16 cellular contexts compared by ENCODE assay signal in the genomic region with DNA sequence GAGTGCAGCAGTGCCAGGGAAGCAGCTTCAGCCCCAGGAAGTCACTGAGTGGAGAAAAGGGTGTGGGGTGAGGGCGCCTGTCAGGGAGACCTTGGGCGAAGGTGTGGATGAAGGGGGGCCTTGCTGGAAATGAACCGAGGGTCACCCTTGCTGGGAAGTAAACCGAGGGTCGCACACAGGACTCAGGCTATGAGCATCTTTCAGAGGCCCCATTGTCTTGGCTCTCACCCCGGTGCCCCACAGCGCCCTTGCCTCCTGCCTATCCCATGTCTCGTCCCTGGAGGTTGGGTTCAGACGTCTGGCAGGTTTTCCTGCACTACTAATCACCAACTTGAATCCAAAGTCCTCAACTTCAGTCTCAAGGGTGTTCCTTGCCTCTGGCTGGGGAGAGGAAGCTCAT.
DNase-seq lines count a peak whose midpoint lies in the region; ATAC-seq and TF ChIP-seq lines count a peak whose summit lies in the region.
"Had no signal": no experiment of that assay in that cellular context is flagged by ENCODE, and none has a peak within 500 bp of the region (broad histone marks: within the 10 kb centered on the region; RNA-seq: fewer than 3 reads in every experiment).

No MANE protein-coding gene starts in this region.

- POLR2A ChIA-PET in activated CD4-positive, alpha-beta memory T cell treated with anti-CD3 and anti-CD28 coated beads, Interleukin-2, amount 10 ng/mL, durations not matched to agents 7 days and 5 days (lab: Charles Lee): no interaction called here

- H3K27me3 Mint-ChIP-seq in GM23338 (ENCODE audit: insufficient read depth, low read depth, poor library complexity) (peaks cover 21% of the 10 kb centered on the region), osteocyte (ENCODE audit: unreplicated experiment) (peaks cover 62% of the 10 kb centered on the region)
- no peaks in the 10 kb centered on the region for H3K27me3 Mint-ChIP-seq in activated CD4-positive, alpha-beta memory T cell treated with anti-CD3 and anti-CD28 coated beads, Interleukin-2, amount 10 ng/mL, durations not matched to agents 7 days and 5 days

- H2AFZ ChIP-seq in GM23338: 0 out of 2 replicates have a peak overlapping the region, but pooled peaks have one; percentile 32
- H2AFZ ChIP-seq: PC-9 had no signal

- no peak overlapping the region for H3K27ac ChIP-seq in GM23338 (ENCODE audit: low read depth)
- H3K27ac ChIP-seq in coronary artery: no peak overlapping the region
- H3K27ac ChIP-seq: PC-9 had no signal

- ATAC-seq in GM23338 (no peak), GM19463 (IDR thresholded peaks at IDR 0.05; ENCODE audit: unreplicated experiment) (no peak)

- H3K4me3 Mint-ChIP-seq in GM23338: no peak overlapping the region
- H3K4me3 Mint-ChIP-seq in osteocyte (ENCODE audit: unreplicated experiment): no peak overlapping the region
- H3K4me3 Mint-ChIP-seq in activated CD4-positive, alpha-beta memory T cell treated with anti-CD3 and anti-CD28 coated beads, Interleukin-2, amount 10 ng/mL, durations not matched to agents 7 days and 5 days: no peak overlapping the region
- H3K4me3 Mint-ChIP-seq: CD4-positive, alpha-beta memory T cell had no signal

- no peaks in the 10 kb centered on the region for H3K27me3 ChIP-seq in GM23338 (ENCODE audit: insufficient read depth)
- H3K27me3 ChIP-seq: MG63 had no signal

- H4K20me1 ChIP-seq in GM23338 (replicated peaks; ENCODE audit: insufficient read depth): no peaks in the 10 kb centered on the region

- no peaks in the 10 kb centered on the region for H3K79me2 ChIP-seq in GM23338 (replicated peaks; ENCODE audit: insufficient read depth)

- DNase-seq in GM23338 (ENCODE audit: low spot score): no peak
- DNase-seq in NCI-H446 treated with DMSO at 0.1 percent for 48 hours (lab: John Stamatoyannopoulos, UW): peak; percentile 53
- peak; percentile 65 for DNase-seq in coronary artery (ENCODE audit: low spot score)
- DNase-seq in osteocyte (ENCODE audit: extremely low spot score, unreplicated experiment): peak; percentile 72
- no peak for DNase-seq in activated CD4-positive, alpha-beta memory T cell treated with anti-CD3 and anti-CD28 coated beads, Interleukin-2, amount 10 ng/mL, durations not matched to agents 7 days and 5 days
- no peak for DNase-seq in activated effector memory CD4-positive, alpha-beta T cell treated with anti-CD3 and anti-CD28 coated beads, Interleukin-2, amount 50 U/mL, for 16 hours
- DNase-seq: ACHN; CD4-positive, alpha-beta memory T cell; H7; KG1; MG63; NCI-H1105; NCI-H187; NCI-H69; PC-9 had no signal

- no peaks in the 10 kb centered on the region for H3F3A ChIP-seq in GM23338 (replicated peaks; ENCODE audit: low read depth)

- H3K36me3 ChIP-seq in GM23338 (ENCODE audit: insufficient read depth): no peaks in the 10 kb centered on the region
- H3K36me3 ChIP-seq: MG63 had no signal

- no peaks in the 10 kb centered on the region; the same call in 1 of the 2 replicates for H3K4me1 ChIP-seq in GM23338 (ENCODE audit: insufficient read depth)

- H3K9me3 Mint-ChIP-seq in GM23338: no peaks in the 10 kb centered on the region
- H3K9me3 Mint-ChIP-seq in osteocyte (ENCODE audit: unreplicated experiment): no peaks in the 10 kb centered on the region
- H3K9me3 Mint-ChIP-seq in activated CD4-positive, alpha-beta memory T cell treated with anti-CD3 and anti-CD28 coated beads, Interleukin-2, amount 10 ng/mL, durations not matched to agents 7 days and 5 days: no peaks in the 10 kb centered on the region
- H3K9me3 Mint-ChIP-seq: CD4-positive, alpha-beta memory T cell had no signal

- TF ChIP-seq CTCF in GM23338 (conservative IDR thresholded peaks at IDR 0.05; ENCODE audit: low read depth in 2 of 2) (no peak), coronary artery (IDR thresholded peaks at IDR 0.05) (no peak), osteocyte (IDR thresholded peaks at IDR 0.05) (no peak)

- H3K4me3 ChIP-seq in GM23338 (no peak overlapping the region), coronary artery (no peak overlapping the region)
- H3K4me3 ChIP-seq: MG63, PC-9 had no signal

- H3K9me2 ChIP-seq in GM23338 (ENCODE audit: insufficient read depth): no peaks in the 10 kb centered on the region

- no peak overlapping the region for H3K4me2 ChIP-seq in GM23338
- H3K4me2 ChIP-seq: PC-9 had no signal

- H3K4me1 Mint-ChIP-seq in GM23338 (peaks cover 20% of the 10 kb centered on the region), osteocyte (ENCODE audit: unreplicated experiment) (no peaks in the 10 kb centered on the region)
- no peaks in the 10 kb centered on the region for H3K4me1 Mint-ChIP-seq in activated CD4-positive, alpha-beta memory T cell treated with anti-CD3 and anti-CD28 coated beads, Interleukin-2, amount 10 ng/mL, durations not matched to agents 7 days and 5 days
- H3K4me1 Mint-ChIP-seq: CD4-positive, alpha-beta memory T cell had no signal

- H3K27ac Mint-ChIP-seq in GM23338 (no peak overlapping the region), osteocyte (ENCODE audit: unreplicated experiment) (no peak overlapping the region)
- H3K27ac Mint-ChIP-seq in activated CD4-positive, alpha-beta memory T cell treated with anti-CD3 and anti-CD28 coated beads, Interleukin-2, amount 10 ng/mL, durations not matched to agents 7 days and 5 days: no peak overlapping the region
- H3K27ac Mint-ChIP-seq: CD4-positive, alpha-beta memory T cell had no signal

- CTCF ChIA-PET in activated CD4-positive, alpha-beta memory T cell treated with anti-CD3 and anti-CD28 coated beads, Interleukin-2, amount 10 ng/mL, durations not matched to agents 7 days and 5 days (lab: Charles Lee): no interaction called here

- H3K36me3 Mint-ChIP-seq in GM23338 (ENCODE audit: low read depth) (no peaks in the 10 kb centered on the region), osteocyte (ENCODE audit: unreplicated experiment) (no peaks in the 10 kb centered on the region)
- no peaks in the 10 kb centered on the region for H3K36me3 Mint-ChIP-seq in activated CD4-positive, alpha-beta memory T cell treated with anti-CD3 and anti-CD28 coated beads, Interleukin-2, amount 10 ng/mL, durations not matched to agents 7 days and 5 days (ENCODE audit: low read depth)
- H3K36me3 Mint-ChIP-seq: CD4-positive, alpha-beta memory T cell had no signal

TF ChIP-seq in GM23338, 12 proteins besides CTCF, POLR2A, EP300 and RAD21:
- TF ChIP-seq CREB1 (CRISPR knock-in tag; IDR thresholded peaks at IDR 0.05; ENCODE audit: low read depth) (no peak), EZH2 (IDR thresholded peaks at IDR 0.05; ENCODE audit: low read depth, unreplicated experiment) (no peak), ZNF114 (CRISPR knock-in tag; IDR thresholded peaks at IDR 0.05) (no peak), JUNB (IDR thresholded peaks at IDR 0.05; ENCODE audit: unreplicated experiment) (no peak), ZNF331 (CRISPR knock-in tag; IDR thresholded peaks at IDR 0.05; ENCODE audit: low read depth) (no peak), POLR2AphosphoS5 (IDR thresholded peaks at IDR 0.05; ENCODE audit: low read depth) (no peak), STAT1 (IDR thresholded peaks at IDR 0.05; ENCODE audit: unreplicated experiment) (no peak), EZH2phosphoT487 (IDR thresholded peaks at IDR 0.05; ENCODE audit: unreplicated experiment) (no peak)
- TF ChIP-seq, protein P1, sequence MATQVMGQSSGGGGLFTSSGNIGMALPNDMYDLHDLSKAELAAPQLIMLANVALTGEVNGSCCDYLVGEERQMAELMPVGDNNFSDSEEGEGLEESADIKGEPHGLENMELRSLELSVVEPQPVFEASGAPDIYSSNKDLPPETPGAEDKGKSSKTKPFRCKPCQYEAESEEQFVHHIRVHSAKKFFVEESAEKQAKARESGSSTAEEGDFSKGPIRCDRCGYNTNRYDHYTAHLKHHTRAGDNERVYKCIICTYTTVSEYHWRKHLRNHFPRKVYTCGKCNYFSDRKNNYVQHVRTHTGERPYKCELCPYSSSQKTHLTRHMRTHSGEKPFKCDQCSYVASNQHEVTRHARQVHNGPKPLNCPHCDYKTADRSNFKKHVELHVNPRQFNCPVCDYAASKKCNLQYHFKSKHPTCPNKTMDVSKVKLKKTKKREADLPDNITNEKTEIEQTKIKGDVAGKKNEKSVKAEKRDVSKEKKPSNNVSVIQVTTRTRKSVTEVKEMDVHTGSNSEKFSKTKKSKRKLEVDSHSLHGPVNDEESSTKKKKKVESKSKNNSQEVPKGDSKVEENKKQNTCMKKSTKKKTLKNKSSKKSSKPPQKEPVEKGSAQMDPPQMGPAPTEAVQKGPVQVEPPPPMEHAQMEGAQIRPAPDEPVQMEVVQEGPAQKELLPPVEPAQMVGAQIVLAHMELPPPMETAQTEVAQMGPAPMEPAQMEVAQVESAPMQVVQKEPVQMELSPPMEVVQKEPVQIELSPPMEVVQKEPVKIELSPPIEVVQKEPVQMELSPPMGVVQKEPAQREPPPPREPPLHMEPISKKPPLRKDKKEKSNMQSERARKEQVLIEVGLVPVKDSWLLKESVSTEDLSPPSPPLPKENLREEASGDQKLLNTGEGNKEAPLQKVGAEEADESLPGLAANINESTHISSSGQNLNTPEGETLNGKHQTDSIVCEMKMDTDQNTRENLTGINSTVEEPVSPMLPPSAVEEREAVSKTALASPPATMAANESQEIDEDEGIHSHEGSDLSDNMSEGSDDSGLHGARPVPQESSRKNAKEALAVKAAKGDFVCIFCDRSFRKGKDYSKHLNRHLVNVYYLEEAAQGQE (IDR thresholded peaks at IDR 0.05; ENCODE audit: unreplicated experiment): no peak
TF ChIP-seq in GM23338: peak in this region for 0.

Comparison
In these comparisons a context has a peak if more than half of its experiments do, and no peak if none do; other contexts are left out.
1. DNase-seq: peak in NCI-H446 treated with DMSO at 0.1 percent for 48 hours (single experiment), coronary artery (single experiment) and osteocyte (single experiment); none in GM23338 (single experiment), activated CD4-positive, alpha-beta memory T cell treated with anti-CD3 and anti-CD28 coated beads, Interleukin-2, amount 10 ng/mL, durations not matched to agents 7 days and 5 days (single experiment) and activated effector memory CD4-positive, alpha-beta T cell treated with anti-CD3 and anti-CD28 coated beads, Interleukin-2, amount 50 U/mL, for 16 hours (single experiment).